In the genomic region with DNA sequence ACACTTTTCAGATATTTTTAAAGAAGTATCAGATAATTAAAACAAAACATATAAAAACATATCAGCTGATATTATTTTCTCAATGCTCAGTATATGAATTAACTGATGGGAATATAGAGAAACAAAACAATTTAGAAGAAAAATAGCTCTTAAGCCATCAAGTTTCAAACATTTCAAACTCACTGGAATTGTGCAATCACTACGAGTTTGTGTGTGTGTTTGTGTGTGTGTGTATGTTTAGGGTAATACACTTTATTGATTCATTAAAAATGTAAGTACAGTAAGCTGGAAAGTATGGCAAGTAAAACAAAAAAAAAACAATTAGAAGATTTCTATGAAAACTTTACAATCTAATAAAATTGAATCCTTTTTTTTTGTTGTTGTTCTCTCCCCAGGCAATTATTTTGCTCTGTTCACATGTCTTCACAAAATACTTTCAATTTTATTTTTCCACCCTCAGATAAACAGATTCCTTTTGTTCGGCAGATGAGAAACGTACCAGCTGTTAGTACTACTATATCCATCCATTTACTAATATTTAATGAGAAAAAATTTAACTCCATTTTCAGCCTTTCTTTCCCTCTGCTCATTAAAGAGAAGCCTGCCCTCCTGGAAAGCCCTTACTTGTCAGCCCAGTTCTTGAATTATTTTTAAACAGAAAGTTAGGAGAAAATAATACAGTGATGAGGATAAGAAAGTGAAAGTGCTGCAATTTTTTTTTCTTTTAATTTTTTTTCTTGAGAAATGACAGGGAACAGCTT, we compare ENCODE assay signal across 9 cellular contexts.
DNase-seq lines count a peak whose midpoint lies in the region; ATAC-seq and TF ChIP-seq lines count a peak whose summit lies in the region.
"Had no signal": no experiment of that assay in that cellular context is flagged by ENCODE, and none has a peak within 500 bp of the region (broad histone marks: within the 10 kb centered on the region; RNA-seq: fewer than 3 reads in every experiment).

No MANE protein-coding gene starts in this region.

- H4K20me1 ChIP-seq in Loucy (ENCODE audit: insufficient read depth, low read length, poor library complexity, severe bottlenecking), result no peaks in the 10 kb centered on the region

- no peak overlapping the region for H2AK5ac ChIP-seq in trophoblast cell (ENCODE audit: low read length)

- no peak overlapping the region for H2BK12ac ChIP-seq in trophoblast cell (ENCODE audit: low read length)

- H3K27me3 ChIP-seq in AG04450 (ENCODE audit: control insufficient read depth, insufficient read depth, low read length) (no peaks in the 10 kb centered on the region), Loucy (ENCODE audit: insufficient read depth, low read length, poor library complexity, severe bottlenecking) (no peaks in the 10 kb centered on the region), trophoblast cell (ENCODE audit: insufficient read depth, low read length) (no peaks in the 10 kb centered on the region)

- H3K9me3 ChIP-seq in AG04450 (ENCODE audit: control insufficient read depth, insufficient read depth, low read length) (no peaks in the 10 kb centered on the region), Loucy (ENCODE audit: insufficient read depth, low read depth, low read length) (no peaks in the 10 kb centered on the region), trophoblast cell (ENCODE audit: insufficient read depth, low read depth, low read length) (no peaks in the 10 kb centered on the region)

- no peak overlapping the region for H4K12ac ChIP-seq in trophoblast cell (ENCODE audit: low read depth, low read length)

- H3K36me3 ChIP-seq in Loucy (ENCODE audit: insufficient read depth, low read length) (no peaks in the 10 kb centered on the region), trophoblast cell (ENCODE audit: control insufficient read depth in 1 of 2, insufficient read depth in 2 of 2, low read length in 2 of 2) (no peaks in the 10 kb centered on the region)

- no peak overlapping the region for H2BK5ac ChIP-seq in trophoblast cell (ENCODE audit: low read depth, low read length, poor library complexity)

- H3K4me3 Mint-ChIP-seq in chondrocyte (ENCODE audit: unreplicated experiment), result peak overlapping the region; percentile 64
- peak overlapping the region; percentile 36 to 84 (median 61) for H3K4me3 Mint-ChIP-seq in naive B cell

- CTCF ChIA-PET in AG04450 (lab: Charles Lee), result interaction anchor here (0.6 to 1.1 kb wide), 2 partner anchors 119 to 451 kb away, joined by 3 read pairs; no protein-coding TSS in a partner anchor

- no peaks in the 10 kb centered on the region for H3F3A ChIP-seq in Loucy (ENCODE audit: low read depth)

- H4K8ac ChIP-seq in trophoblast cell (ENCODE audit: low read depth, low read length), result no peak overlapping the region

- no CpG with 5 or more reads among the region's 3 CpGs for WGBS in trophoblast cell (ENCODE audit: extremely low coverage, insufficient coverage, insufficient read length)

- peak overlapping the region; percentile 89 for H3K27ac Mint-ChIP-seq in chondrocyte (ENCODE audit: unreplicated experiment)
- H3K27ac Mint-ChIP-seq in naive B cell, result peak overlapping the region in 2 of 6 donors; percentile 23 to 26

- H3K79me2 ChIP-seq in Loucy (ENCODE audit: insufficient read depth, low read length), result no peaks in the 10 kb centered on the region
- H3K79me2 ChIP-seq in trophoblast cell (ENCODE audit: control insufficient read depth, insufficient read depth, low read length, poor library complexity), result no peaks in the 10 kb centered on the region

- H2AFZ ChIP-seq in Loucy (ENCODE audit: low read length), result peak overlapping the region; percentile 30; the same call in 1 of the 2 replicates
- no peak overlapping the region for H2AFZ ChIP-seq in trophoblast cell (ENCODE audit: insufficient read depth, low read length, poor library complexity)

- H3K27me3 Mint-ChIP-seq in chondrocyte (ENCODE audit: low read depth) (no peaks in the 10 kb centered on the region), naive B cell (no peaks in the 10 kb centered on the region)

- TF ChIP-seq CTCF in AG04450 (IDR thresholded peaks at IDR 0.05; ENCODE audit: low read depth, low read length) (no peak), Loucy (conservative IDR thresholded peaks at IDR 0.05; ENCODE audit: low read length) (no peak), chondrocyte (IDR thresholded peaks at IDR 0.05) (no peak)

- H3K4me1 ChIP-seq in Loucy (ENCODE audit: insufficient read depth, low read length, poor library complexity, severe bottlenecking), result no peaks in the 10 kb centered on the region
- peaks cover 2 to 4% of the 10 kb centered on the region in 2 experiments for H3K4me1 ChIP-seq in trophoblast cell (ENCODE audit: control insufficient read depth in 1 of 2, insufficient read depth in 2 of 2, low read length in 2 of 2)

- ATAC-seq in naive B cell (ENCODE audit: low read depth in 2 of 2), result no peak

- H3K4me2 ChIP-seq in Loucy (ENCODE audit: low read depth, low read length, poor library complexity, severe bottlenecking) (peak overlapping the region; percentile 64), trophoblast cell (ENCODE audit: low read length) (no peak overlapping the region)

- no peak overlapping the region for H3K18ac ChIP-seq in trophoblast cell (ENCODE audit: low read length)

- H3K23ac ChIP-seq in trophoblast cell (ENCODE audit: low read length), result no peak overlapping the region

- H3K9ac ChIP-seq in Loucy (ENCODE audit: low read depth, low read length, poor library complexity, severe bottlenecking) (peak overlapping the region; percentile 47), trophoblast cell (ENCODE audit: low read length) (no peak overlapping the region)

- H3K4me3 ChIP-seq in AG04450 (ENCODE audit: low read depth, low read length) (peak overlapping the region; percentile 46), Loucy (ENCODE audit: low read length, poor library complexity, severe bottlenecking) (peak overlapping the region; percentile 64), trophoblast cell (ENCODE audit: low read depth, low read length) (no peak overlapping the region)

- no peak overlapping the region for H2BK120ac ChIP-seq in trophoblast cell (ENCODE audit: insufficient read depth, low read length, poor library complexity)

- H3K9me2 ChIP-seq in Loucy (replicated peaks; ENCODE audit: low read depth, low read length), result no peaks in the 10 kb centered on the region

- H4K91ac ChIP-seq in trophoblast cell (ENCODE audit: low read depth, low read length), result no peak overlapping the region

- H3K36me3 Mint-ChIP-seq in chondrocyte (ENCODE audit: low read depth), result no peaks in the 10 kb centered on the region
- H3K36me3 Mint-ChIP-seq in naive B cell, result no peaks in the 10 kb centered on the region

- no peak overlapping the region for H3K27ac ChIP-seq in AG04450 (ENCODE audit: low read depth, low read length)
- H3K27ac ChIP-seq in trophoblast cell (ENCODE audit: low read depth, low read length), result no peak overlapping the region
- H3K27ac ChIP-seq: HL-60 had no signal

- no peaks in the 10 kb centered on the region for H3K9me3 Mint-ChIP-seq in chondrocyte (ENCODE audit: low read depth)
- no peaks in the 10 kb centered on the region for H3K9me3 Mint-ChIP-seq in naive B cell

- no peak overlapping the region for H3K4ac ChIP-seq in trophoblast cell (ENCODE audit: low read depth, low read length)

- DNase-seq in AG04450 (ENCODE audit: low read depth, low spot score) (no peak), chondrocyte (ENCODE audit: low spot score) (no peak), naive B cell (no peak), HuH-7.5 (ENCODE audit: low spot score) (no peak), trophoblast cell (no peak), cortex of kidney (lab: John Stamatoyannopoulos, UW) (no peak)
- no peak for DNase-seq in activated CD8-positive, alpha-beta memory T cell treated with anti-CD3 and anti-CD28 coated beads, Interleukin-2, amount 50 U/mL, for 4 hours

- H3K4me1 Mint-ChIP-seq in chondrocyte (ENCODE audit: low read depth), result peaks cover 62% of the 10 kb centered on the region
- H3K4me1 Mint-ChIP-seq in naive B cell, result peaks cover 15 to 21% (median 18%) of the 10 kb centered on the region in 3 donors

- H3K79me1 ChIP-seq in trophoblast cell (ENCODE audit: low read length), result peaks cover 2% of the 10 kb centered on the region

- POLR2A ChIA-PET in AG04450 (lab: Yijun Ruan, JAX), result interaction anchor here (0.6 to 0.7 kb wide), 4 partner anchors 9 to 86 kb away, joined by 3 to 5 read pairs (median 4); no protein-coding TSS in a partner anchor

- no peak overlapping the region for H3K14ac ChIP-seq in trophoblast cell (ENCODE audit: low read length)
